In the genomic region with DNA sequence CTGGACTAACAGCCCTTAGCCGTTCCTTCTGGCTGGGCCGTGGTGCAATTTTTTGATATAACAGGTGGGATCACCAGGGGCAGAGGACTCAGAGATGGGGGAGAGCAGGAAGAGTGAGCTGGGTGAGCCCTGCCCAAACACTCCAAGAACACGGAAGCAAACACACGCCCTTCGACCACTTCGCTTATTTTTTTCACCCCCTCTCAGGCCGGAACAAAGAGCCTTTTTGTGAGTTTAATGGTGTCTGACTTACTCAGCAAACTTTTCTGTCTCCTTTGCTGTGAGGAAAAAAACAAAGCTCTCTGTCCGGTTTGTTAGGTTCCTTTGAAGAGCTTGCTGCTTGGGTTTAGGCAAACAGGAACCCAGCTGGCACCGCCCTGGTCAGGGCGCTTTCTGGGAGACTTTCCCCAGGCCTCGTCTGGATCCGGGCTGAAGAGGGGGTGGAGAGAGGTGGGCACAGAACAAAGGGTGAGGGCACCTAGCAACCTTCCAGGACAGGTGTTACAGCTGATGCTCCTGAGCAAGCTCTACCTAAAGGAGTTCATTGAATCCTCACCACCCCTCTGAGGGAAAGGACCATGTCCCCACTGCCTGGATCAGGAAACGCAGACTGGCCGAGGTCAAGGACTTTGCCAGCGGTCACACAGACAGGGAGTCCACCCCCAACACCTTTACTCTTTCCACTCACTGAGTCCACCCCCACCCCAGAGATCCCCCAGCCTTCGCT, we compare ENCODE assay signal across 1 cellular context.
A peak's percentile ranks its signal among the peaks of the same experiment; 100 is the strongest.
TF ChIP-seq lines count a peak whose summit lies in the region.

No MANE protein-coding gene starts in this region.

TF ChIP-seq in HepG2, 621 proteins besides CTCF, POLR2A, EP300 and RAD21 (continued from another document and continues in another):
- TF ChIP-seq, protein P1, sequence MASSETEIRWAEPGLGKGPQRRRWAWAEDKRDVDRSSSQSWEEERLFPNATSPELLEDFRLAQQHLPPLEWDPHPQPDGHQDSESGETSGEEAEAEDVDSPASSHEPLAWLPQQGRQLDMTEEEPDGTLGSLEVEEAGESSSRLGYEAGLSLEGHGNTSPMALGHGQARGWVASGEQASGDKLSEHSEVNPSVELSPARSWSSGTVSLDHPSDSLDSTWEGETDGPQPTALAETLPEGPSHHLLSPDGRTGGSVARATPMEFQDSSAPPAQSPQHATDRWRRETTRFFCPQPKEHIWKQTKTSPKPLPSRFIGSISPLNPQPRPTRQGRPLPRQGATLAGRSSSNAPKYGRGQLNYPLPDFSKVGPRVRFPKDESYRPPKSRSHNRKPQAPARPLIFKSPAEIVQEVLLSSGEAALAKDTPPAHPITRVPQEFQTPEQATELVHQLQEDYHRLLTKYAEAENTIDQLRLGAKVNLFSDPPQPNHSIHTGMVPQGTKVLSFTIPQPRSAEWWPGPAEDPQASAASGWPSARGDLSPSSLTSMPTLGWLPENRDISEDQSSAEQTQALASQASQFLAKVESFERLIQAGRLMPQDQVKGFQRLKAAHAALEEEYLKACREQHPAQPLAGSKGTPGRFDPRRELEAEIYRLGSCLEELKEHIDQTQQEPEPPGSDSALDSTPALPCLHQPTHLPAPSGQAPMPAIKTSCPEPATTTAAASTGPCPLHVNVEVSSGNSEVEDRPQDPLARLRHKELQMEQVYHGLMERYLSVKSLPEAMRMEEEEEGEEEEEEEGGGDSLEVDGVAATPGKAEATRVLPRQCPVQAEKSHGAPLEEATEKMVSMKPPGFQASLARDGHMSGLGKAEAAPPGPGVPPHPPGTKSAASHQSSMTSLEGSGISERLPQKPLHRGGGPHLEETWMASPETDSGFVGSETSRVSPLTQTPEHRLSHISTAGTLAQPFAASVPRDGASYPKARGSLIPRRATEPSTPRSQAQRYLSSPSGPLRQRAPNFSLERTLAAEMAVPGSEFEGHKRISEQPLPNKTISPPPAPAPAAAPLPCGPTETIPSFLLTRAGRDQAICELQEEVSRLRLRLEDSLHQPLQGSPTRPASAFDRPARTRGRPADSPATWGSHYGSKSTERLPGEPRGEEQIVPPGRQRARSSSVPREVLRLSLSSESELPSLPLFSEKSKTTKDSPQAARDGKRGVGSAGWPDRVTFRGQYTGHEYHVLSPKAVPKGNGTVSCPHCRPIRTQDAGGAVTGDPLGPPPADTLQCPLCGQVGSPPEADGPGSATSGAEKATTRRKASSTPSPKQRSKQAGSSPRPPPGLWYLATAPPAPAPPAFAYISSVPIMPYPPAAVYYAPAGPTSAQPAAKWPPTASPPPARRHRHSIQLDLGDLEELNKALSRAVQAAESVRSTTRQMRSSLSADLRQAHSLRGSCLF (CRISPR knock-in tag; IDR thresholded peaks at IDR 0.05; ENCODE audit: borderline replicate concordance): no peak
- TF ChIP-seq, protein P2, sequence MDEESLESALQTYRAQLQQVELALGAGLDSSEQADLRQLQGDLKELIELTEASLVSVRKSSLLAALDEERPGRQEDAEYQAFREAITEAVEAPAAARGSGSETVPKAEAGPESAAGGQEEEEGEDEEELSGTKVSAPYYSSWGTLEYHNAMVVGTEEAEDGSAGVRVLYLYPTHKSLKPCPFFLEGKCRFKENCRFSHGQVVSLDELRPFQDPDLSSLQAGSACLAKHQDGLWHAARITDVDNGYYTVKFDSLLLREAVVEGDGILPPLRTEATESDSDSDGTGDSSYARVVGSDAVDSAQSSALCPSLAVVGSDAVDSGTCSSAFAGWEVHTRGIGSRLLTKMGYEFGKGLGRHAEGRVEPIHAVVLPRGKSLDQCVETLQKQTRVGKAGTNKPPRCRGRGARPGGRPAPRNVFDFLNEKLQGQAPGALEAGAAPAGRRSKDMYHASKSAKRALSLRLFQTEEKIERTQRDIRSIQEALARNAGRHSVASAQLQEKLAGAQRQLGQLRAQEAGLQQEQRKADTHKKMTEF (CRISPR knock-in tag; IDR thresholded peaks at IDR 0.05): no peak
- TF ChIP-seq KLF6 (CRISPR knock-in tag; IDR thresholded peaks at IDR 0.05) (no peak; the same call in 1 of the 2 replicates), ZNF703 (CRISPR knock-in tag; IDR thresholded peaks at IDR 0.05; ENCODE audit: borderline replicate concordance) (no peak), ZNF879 (CRISPR knock-in tag; IDR thresholded peaks at IDR 0.05) (no peak), GATA4 (IDR thresholded peaks at IDR 0.05; ENCODE audit: borderline replicate concordance, low read depth) (peak; percentile 37; the same call in 1 of the 2 replicates), TRIM24 (CRISPR knock-in tag; IDR thresholded peaks at IDR 0.05) (no peak), PAX8 (CRISPR knock-in tag; IDR thresholded peaks at IDR 0.05; ENCODE audit: borderline replicate concordance) (0 out of 2 replicates have a peak, but pooled peaks have one; percentile 24), SIN3B (IDR thresholded peaks at IDR 0.05; ENCODE audit: low read length) (no peak), KDM6A (CRISPR knock-in tag; IDR thresholded peaks at IDR 0.05; ENCODE audit: low read depth) (0 out of 2 replicates have a peak, but pooled peaks have one; percentile 33), FOXA3 (CRISPR knock-in tag; IDR thresholded peaks at IDR 0.05) (peak; percentile 62), SAP130 (CRISPR knock-in tag; IDR thresholded peaks at IDR 0.05; ENCODE audit: low read depth) (no peak), ELF4 (CRISPR knock-in tag; IDR thresholded peaks at IDR 0.05; ENCODE audit: borderline replicate concordance) (no peak; the same call in 1 of the 2 replicates), SRSF9 (IDR thresholded peaks at IDR 0.05; ENCODE audit: borderline replicate concordance, insufficient read depth, low read depth, low read length, poor library complexity, severe bottlenecking) (no peak), ZNF10 (CRISPR knock-in tag; IDR thresholded peaks at IDR 0.05; ENCODE audit: borderline replicate concordance, low read depth) (no peak), ZNF629 (CRISPR knock-in tag; conservative IDR thresholded peaks at IDR 0.05) (no peak), ATF7-NPFF (CRISPR knock-in tag; IDR thresholded peaks at IDR 0.05; ENCODE audit: low read depth) (no peak), ZNF383 (CRISPR knock-in tag; IDR thresholded peaks at IDR 0.05; ENCODE audit: borderline replicate concordance) (no peak), ARNT2 (CRISPR knock-in tag; IDR thresholded peaks at IDR 0.05; ENCODE audit: low read depth) (no peak), ZNF552 (CRISPR knock-in tag; IDR thresholded peaks at IDR 0.05; ENCODE audit: borderline replicate concordance) (no peak), ZNF263 (CRISPR knock-in tag; IDR thresholded peaks at IDR 0.05) (peak; percentile 91)
- TF ChIP-seq, protein P3, sequence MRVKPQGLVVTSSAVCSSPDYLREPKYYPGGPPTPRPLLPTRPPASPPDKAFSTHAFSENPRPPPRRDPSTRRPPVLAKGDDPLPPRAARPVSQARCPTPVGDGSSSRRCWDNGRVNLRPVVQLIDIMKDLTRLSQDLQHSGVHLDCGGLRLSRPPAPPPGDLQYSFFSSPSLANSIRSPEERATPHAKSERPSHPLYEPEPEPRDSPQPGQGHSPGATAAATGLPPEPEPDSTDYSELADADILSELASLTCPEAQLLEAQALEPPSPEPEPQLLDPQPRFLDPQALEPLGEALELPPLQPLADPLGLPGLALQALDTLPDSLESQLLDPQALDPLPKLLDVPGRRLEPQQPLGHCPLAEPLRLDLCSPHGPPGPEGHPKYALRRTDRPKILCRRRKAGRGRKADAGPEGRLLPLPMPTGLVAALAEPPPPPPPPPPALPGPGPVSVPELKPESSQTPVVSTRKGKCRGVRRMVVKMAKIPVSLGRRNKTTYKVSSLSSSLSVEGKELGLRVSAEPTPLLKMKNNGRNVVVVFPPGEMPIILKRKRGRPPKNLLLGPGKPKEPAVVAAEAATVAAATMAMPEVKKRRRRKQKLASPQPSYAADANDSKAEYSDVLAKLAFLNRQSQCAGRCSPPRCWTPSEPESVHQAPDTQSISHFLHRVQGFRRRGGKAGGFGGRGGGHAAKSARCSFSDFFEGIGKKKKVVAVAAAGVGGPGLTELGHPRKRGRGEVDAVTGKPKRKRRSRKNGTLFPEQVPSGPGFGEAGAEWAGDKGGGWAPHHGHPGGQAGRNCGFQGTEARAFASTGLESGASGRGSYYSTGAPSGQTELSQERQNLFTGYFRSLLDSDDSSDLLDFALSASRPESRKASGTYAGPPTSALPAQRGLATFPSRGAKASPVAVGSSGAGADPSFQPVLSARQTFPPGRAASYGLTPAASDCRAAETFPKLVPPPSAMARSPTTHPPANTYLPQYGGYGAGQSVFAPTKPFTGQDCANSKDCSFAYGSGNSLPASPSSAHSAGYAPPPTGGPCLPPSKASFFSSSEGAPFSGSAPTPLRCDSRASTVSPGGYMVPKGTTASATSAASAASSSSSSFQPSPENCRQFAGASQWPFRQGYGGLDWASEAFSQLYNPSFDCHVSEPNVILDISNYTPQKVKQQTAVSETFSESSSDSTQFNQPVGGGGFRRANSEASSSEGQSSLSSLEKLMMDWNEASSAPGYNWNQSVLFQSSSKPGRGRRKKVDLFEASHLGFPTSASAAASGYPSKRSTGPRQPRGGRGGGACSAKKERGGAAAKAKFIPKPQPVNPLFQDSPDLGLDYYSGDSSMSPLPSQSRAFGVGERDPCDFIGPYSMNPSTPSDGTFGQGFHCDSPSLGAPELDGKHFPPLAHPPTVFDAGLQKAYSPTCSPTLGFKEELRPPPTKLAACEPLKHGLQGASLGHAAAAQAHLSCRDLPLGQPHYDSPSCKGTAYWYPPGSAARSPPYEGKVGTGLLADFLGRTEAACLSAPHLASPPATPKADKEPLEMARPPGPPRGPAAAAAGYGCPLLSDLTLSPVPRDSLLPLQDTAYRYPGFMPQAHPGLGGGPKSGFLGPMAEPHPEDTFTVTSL (CRISPR knock-in tag; IDR thresholded peaks at IDR 0.05; ENCODE audit: borderline replicate concordance): peak; percentile 58
- TF ChIP-seq, protein P4, sequence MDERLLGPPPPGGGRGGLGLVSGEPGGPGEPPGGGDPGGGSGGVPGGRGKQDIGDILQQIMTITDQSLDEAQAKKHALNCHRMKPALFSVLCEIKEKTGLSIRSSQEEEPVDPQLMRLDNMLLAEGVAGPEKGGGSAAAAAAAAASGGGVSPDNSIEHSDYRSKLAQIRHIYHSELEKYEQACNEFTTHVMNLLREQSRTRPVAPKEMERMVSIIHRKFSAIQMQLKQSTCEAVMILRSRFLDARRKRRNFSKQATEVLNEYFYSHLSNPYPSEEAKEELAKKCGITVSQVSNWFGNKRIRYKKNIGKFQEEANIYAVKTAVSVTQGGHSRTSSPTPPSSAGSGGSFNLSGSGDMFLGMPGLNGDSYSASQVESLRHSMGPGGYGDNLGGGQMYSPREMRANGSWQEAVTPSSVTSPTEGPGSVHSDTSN (CRISPR knock-in tag; IDR thresholded peaks at IDR 0.05): no peak
- TF ChIP-seq, protein P5, sequence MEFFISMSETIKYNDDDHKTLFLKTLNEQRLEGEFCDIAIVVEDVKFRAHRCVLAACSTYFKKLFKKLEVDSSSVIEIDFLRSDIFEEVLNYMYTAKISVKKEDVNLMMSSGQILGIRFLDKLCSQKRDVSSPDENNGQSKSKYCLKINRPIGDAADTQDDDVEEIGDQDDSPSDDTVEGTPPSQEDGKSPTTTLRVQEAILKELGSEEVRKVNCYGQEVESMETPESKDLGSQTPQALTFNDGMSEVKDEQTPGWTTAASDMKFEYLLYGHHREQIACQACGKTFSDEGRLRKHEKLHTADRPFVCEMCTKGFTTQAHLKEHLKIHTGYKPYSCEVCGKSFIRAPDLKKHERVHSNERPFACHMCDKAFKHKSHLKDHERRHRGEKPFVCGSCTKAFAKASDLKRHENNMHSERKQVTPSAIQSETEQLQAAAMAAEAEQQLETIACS (CRISPR knock-in tag; IDR thresholded peaks at IDR 0.05): no peak
- TF ChIP-seq, protein P6, sequence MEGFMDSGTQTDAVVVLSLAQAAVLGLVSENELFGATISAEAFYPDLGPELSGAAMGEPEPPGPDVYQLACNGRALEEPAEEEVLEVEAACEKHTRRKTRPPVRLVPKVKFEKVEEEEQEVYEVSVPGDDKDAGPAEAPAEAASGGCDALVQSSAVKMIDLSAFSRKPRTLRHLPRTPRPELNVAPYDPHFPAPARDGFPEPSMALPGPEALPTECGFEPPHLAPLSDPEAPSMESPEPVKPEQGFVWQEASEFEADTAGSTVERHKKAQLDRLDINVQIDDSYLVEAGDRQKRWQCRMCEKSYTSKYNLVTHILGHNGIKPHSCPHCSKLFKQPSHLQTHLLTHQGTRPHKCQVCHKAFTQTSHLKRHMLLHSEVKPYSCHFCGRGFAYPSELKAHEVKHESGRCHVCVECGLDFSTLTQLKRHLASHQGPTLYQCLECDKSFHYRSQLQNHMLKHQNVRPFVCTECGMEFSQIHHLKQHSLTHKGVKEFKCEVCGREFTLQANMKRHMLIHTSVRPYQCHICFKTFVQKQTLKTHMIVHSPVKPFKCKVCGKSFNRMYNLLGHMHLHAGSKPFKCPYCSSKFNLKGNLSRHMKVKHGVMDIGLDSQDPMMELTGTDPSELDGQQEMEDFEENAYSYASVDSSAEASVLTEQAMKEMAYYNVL (CRISPR knock-in tag; IDR thresholded peaks at IDR 0.05; ENCODE audit: borderline replicate concordance): no peak
- TF ChIP-seq, protein P7, sequence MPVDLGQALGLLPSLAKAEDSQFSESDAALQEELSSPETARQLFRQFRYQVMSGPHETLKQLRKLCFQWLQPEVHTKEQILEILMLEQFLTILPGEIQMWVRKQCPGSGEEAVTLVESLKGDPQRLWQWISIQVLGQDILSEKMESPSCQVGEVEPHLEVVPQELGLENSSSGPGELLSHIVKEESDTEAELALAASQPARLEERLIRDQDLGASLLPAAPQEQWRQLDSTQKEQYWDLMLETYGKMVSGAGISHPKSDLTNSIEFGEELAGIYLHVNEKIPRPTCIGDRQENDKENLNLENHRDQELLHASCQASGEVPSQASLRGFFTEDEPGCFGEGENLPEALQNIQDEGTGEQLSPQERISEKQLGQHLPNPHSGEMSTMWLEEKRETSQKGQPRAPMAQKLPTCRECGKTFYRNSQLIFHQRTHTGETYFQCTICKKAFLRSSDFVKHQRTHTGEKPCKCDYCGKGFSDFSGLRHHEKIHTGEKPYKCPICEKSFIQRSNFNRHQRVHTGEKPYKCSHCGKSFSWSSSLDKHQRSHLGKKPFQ (CRISPR knock-in tag; IDR thresholded peaks at IDR 0.05; ENCODE audit: insufficient replicate concordance): no peak
- TF ChIP-seq, protein P8, sequence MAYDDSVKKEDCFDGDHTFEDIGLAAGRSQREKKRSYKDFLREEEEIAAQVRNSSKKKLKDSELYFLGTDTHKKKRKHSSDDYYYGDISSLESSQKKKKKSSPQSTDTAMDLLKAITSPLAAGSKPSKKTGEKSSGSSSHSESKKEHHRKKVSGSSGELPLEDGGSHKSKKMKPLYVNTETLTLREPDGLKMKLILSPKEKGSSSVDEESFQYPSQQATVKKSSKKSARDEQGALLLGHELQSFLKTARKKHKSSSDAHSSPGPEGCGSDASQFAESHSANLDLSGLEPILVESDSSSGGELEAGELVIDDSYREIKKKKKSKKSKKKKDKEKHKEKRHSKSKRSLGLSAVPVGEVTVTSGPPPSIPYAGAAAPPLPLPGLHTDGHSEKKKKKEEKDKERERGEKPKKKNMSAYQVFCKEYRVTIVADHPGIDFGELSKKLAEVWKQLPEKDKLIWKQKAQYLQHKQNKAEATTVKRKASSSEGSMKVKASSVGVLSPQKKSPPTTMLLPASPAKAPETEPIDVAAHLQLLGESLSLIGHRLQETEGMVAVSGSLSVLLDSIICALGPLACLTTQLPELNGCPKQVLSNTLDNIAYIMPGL (CRISPR knock-in tag; IDR thresholded peaks at IDR 0.05; ENCODE audit: borderline replicate concordance in 1 of 2, low read depth in 1 of 2): no peak
